ENCODE assay signal across 19 cellular contexts in genomic region chr7:141820067-141820466, GRCh38.
"Had no signal": no experiment of that assay in that cellular context is flagged by ENCODE, and none has a peak within 500 bp of the region (broad histone marks: within the 10 kb centered on the region; RNA-seq: fewer than 3 reads in every experiment).

No MANE protein-coding gene starts in this region.

- H3K4me1 ChIP-seq: SJSA1 had no signal

- H3K27ac ChIP-seq: SJSA1, SK-N-MC had no signal

- H3K4me3 ChIP-seq: SJSA1, SK-N-MC had no signal

- FAIRE-seq: RCC 7860 had no signal

- DNase-seq: Karpas-422, KG1, MM.1S, NCI-H1092 treated with DMSO at 0.1 percent for 48 hours, NCI-H1436, NCI-H187, NCI-H2029, NCI-H2107, NCI-H2171 treated with DMSO at 0.1 percent for 48 hours, NCI-H345, NCI-H446 treated with DMSO at 0.1 percent for 48 hours, NCI-H510A treated with DMSO at 0.1 percent for 48 hours, NCI-H526, Right ventricle myocardium superior, RPMI8226, SIG-M5 had no signal
